Comparison of ENCODE assay signal across 13 cellular contexts in genomic region chr7:67618569-67619543, GRCh38.
A peak's percentile ranks its signal among the peaks of the same experiment; 100 is the strongest.
DNase-seq lines count a peak whose midpoint lies in the region; ATAC-seq, FAIRE-seq and TF ChIP-seq lines count a peak whose summit lies in the region.
"Had no signal": no experiment of that assay in that cellular context is flagged by ENCODE, and none has a peak within 500 bp of the region (broad histone marks: within the 10 kb centered on the region; RNA-seq: fewer than 3 reads in every experiment).

No MANE protein-coding gene starts in this region.

- no peak overlapping the region for H2AFZ ChIP-seq in K562 (ENCODE audit: low read depth, low read length)

- 2% methylated on average over 20 of the region's 20 CpGs for WGBS in K562 (ENCODE audit: insufficient coverage, low coverage, missing lambda C conversion rate)

- FAIRE-seq in K562 (lab: Jason Lieb, UNC) = no peak

- TF ChIP-seq RAD21 in K562 (CRISPR knock-in tag; conservative IDR thresholded peaks at IDR 0.05 in 1 of 2, IDR thresholded peaks at IDR 0.05 in 1 of 2) = no peak

- in situ Hi-C loops in K562 (cut with MboI) = no loop called here

- DNase-seq in DMS153 (lab: John Stamatoyannopoulos, UW) (peak; percentile 70), NCI-H2081 (lab: John Stamatoyannopoulos, UW) (peak; percentile 72 to 84), K562 (ENCODE audit: extremely low read depth in 1 of 4, low spot score in 3 of 4) (no peak), nephron progenitor cell (peak; percentile 40), dermis blood vessel endothelial cell (no peak), MCF 10A (ENCODE audit: unreplicated experiment) (no peak)
- DNase-seq: activated T-cell treated with anti-CD3 and anti-CD28 coated beads, Interleukin-2, amount 50 U/mL, for 4 hours; brain microvascular endothelial cell; foreskin melanocyte had no signal

- no peaks in the 10 kb centered on the region for H4K20me1 ChIP-seq in K562 (replicated peaks; ENCODE audit: control insufficient read depth, insufficient read depth, low read length)

- no peaks in the 10 kb centered on the region for H3K4me1 ChIP-seq in K562 (replicated peaks in 1 of 2; ENCODE audit: control insufficient read depth in 2 of 2, insufficient read depth in 2 of 2, low read length in 2 of 2)

- TF ChIP-seq CTCF in K562 (IDR thresholded peaks at IDR 0.05 in 2 of 3, conservative IDR thresholded peaks at IDR 0.05 in 1 of 3; ENCODE audit: insufficient read depth in 2 of 3, low read depth in 1 of 3, low read length in 3 of 3) = peak in 1 of 3 experiments; percentile 21; a peak in 1 of 6 replicates
- no peak for TF ChIP-seq CTCF in nephron progenitor cell (IDR thresholded peaks at IDR 0.05)
- TF ChIP-seq CTCF in MCF 10A (IDR thresholded peaks at IDR 0.05; ENCODE audit: unreplicated experiment) = no peak

- no peaks in the 10 kb centered on the region for H3K9me1 ChIP-seq in K562 (ENCODE audit: control insufficient read depth, insufficient read depth, low read length)

- H3K4me3 ChIP-seq in K562 = no peak overlapping the region

- TF ChIP-seq POLR2A in K562 (conservative IDR thresholded peaks at IDR 0.05) = no peak

- POLR2A ChIA-PET in K562 (lab: Yijun Ruan, JAX) (interaction anchor here (0.6 to 1.4 kb wide), 4 partner anchors 14 to 1616 kb away, joined by 3 read pairs; no protein-coding TSS in a partner anchor), MCF 10A (lab: Yijun Ruan, JAX) (no interaction called here)

- peaks cover 5 to 28% of the 10 kb centered on the region in 2 experiments; a peak in 3 of 5 replicates for H3K27me3 ChIP-seq in K562 (ENCODE audit: control insufficient read depth in 2 of 2, insufficient read depth in 2 of 2, low read length in 2 of 2)
- H3K27me3 ChIP-seq: brain microvascular endothelial cell had no signal

- H3K79me2 ChIP-seq in K562 (ENCODE audit: control insufficient read depth, insufficient read depth, low read length) = no peaks in the 10 kb centered on the region

- H3K9me3 Mint-ChIP-seq in nephron progenitor cell (no peaks in the 10 kb centered on the region), MCF 10A (ENCODE audit: unreplicated experiment) (peaks cover 40% of the 10 kb centered on the region)

- CTCF ChIA-PET in K562 (lab: Yijun Ruan, JAX; ENCODE audit: low intra/inter-chr PET ratio) = no interaction called here
- CTCF ChIA-PET in MCF 10A (lab: Yijun Ruan, JAX) = interaction anchor here (0.6 kb wide), 1 partner anchor 372 kb away, joined by 3 read pairs; no protein-coding TSS in a partner anchor

- BruUV-seq in K562 (replicated peaks; lab: Mats Ljungman, UMichigan) (no TSS peak), MCF 10A (replicated peaks; lab: Mats Ljungman, UMichigan) (no TSS peak)

- H3K4me3 Mint-ChIP-seq in nephron progenitor cell (peak overlapping the region; percentile 24), MCF 10A (ENCODE audit: unreplicated experiment) (no peak overlapping the region)
- H3K4me3 Mint-ChIP-seq: activated T-cell treated with anti-CD3 and anti-CD28 coated beads, Interleukin-2, amount 50 U/mL, for 4 hours; IgD-negative memory B cell; memory B cell had no signal

- no peak overlapping the region for H3K9ac ChIP-seq in K562 (ENCODE audit: insufficient read depth in 1 of 2, low read depth in 2 of 2, low read length in 2 of 2)

- no peaks in the 10 kb centered on the region for H3K36me3 ChIP-seq in K562 (ENCODE audit: control insufficient read depth, insufficient read depth, low read length)
- H3K36me3 ChIP-seq: brain microvascular endothelial cell had no signal

- H3K27me3 Mint-ChIP-seq in nephron progenitor cell (ENCODE audit: low read depth, poor library complexity) = peaks cover 29% of the 10 kb centered on the region
- no peaks in the 10 kb centered on the region for H3K27me3 Mint-ChIP-seq in MCF 10A (ENCODE audit: insufficient read depth, unreplicated experiment)

- H3K27ac Mint-ChIP-seq in nephron progenitor cell = no peak overlapping the region
- H3K27ac Mint-ChIP-seq in MCF 10A (ENCODE audit: low read depth, unreplicated experiment) = no peak overlapping the region
- H3K27ac Mint-ChIP-seq: IgD-negative memory B cell, memory B cell had no signal

- no peaks in the 10 kb centered on the region for H3K9me3 ChIP-seq in K562 (replicated peaks; ENCODE audit: control insufficient read depth, insufficient read depth, low read depth, low read length)

- no peak for TF ChIP-seq EP300 in K562 (IDR thresholded peaks at IDR 0.05; ENCODE audit: low read length)

- intact Hi-C loops in K562 (cut with micrococcal nuclease) = no loop called here
- intact Hi-C loops in MCF 10A (cut with micrococcal nuclease) = no loop called here

- ATAC-seq in K562 = peak; percentile 67
- ATAC-seq in GM18517 (IDR thresholded peaks at IDR 0.05; ENCODE audit: unreplicated experiment) = no peak
- no peak for ATAC-seq in HG03135 (IDR thresholded peaks at IDR 0.05; ENCODE audit: unreplicated experiment)
- ATAC-seq: activated T-cell treated with anti-CD3 and anti-CD28 coated beads, Interleukin-2, amount 50 U/mL, for 4 hours had no signal

- H3K27ac ChIP-seq in K562 (ENCODE audit: extremely low read depth, low read depth, low read length) = no peak overlapping the region
- H3K27ac ChIP-seq: brain microvascular endothelial cell had no signal

- H3K4me1 Mint-ChIP-seq in nephron progenitor cell (peaks cover 31% of the 10 kb centered on the region), MCF 10A (ENCODE audit: insufficient read depth, unreplicated experiment) (no peaks in the 10 kb centered on the region)
- H3K4me1 Mint-ChIP-seq: IgD-negative memory B cell, memory B cell had no signal

- H3K4me2 ChIP-seq in K562 (ENCODE audit: insufficient read depth, low read length) = no peak overlapping the region

- no peaks in the 10 kb centered on the region for H3K36me3 Mint-ChIP-seq in nephron progenitor cell (ENCODE audit: low read depth)
- H3K36me3 Mint-ChIP-seq in MCF 10A (ENCODE audit: insufficient read depth, unreplicated experiment) = no peaks in the 10 kb centered on the region
- H3K36me3 Mint-ChIP-seq: IgD-negative memory B cell, memory B cell had no signal

TF ChIP-seq in K562, 482 proteins besides CTCF, POLR2A, EP300 and RAD21 (continues in another document):
- TF ChIP-seq MTA3 (IDR thresholded peaks at IDR 0.05; ENCODE audit: borderline replicate concordance) = no peak
- TF ChIP-seq IRF1 (CRISPR knock-in tag; IDR thresholded peaks at IDR 0.05; ENCODE audit: borderline replicate concordance) = no peak
- no peak for TF ChIP-seq NCOA2 (IDR thresholded peaks at IDR 0.05; ENCODE audit: partially characterized antibody in 2 of 2)
- TF ChIP-seq SMARCE1 (IDR thresholded peaks at IDR 0.05) = no peak
- TF ChIP-seq ZNF280B (CRISPR knock-in tag; IDR thresholded peaks at IDR 0.05) = no peak
- no peak for TF ChIP-seq GTF3C2 (IDR thresholded peaks at IDR 0.05; ENCODE audit: borderline replicate concordance, extremely low read depth, insufficient read length)

Comparison
In these comparisons a context has a peak if more than half of its experiments do, and no peak if none do; other contexts are left out.
1. DNase-seq: peak in DMS153 (single experiment), NCI-H2081 (2 of 2) and nephron progenitor cell (single experiment); none in K562 (0 of 4), dermis blood vessel endothelial cell (single experiment) and MCF 10A (single experiment).